In the genomic region with DNA sequence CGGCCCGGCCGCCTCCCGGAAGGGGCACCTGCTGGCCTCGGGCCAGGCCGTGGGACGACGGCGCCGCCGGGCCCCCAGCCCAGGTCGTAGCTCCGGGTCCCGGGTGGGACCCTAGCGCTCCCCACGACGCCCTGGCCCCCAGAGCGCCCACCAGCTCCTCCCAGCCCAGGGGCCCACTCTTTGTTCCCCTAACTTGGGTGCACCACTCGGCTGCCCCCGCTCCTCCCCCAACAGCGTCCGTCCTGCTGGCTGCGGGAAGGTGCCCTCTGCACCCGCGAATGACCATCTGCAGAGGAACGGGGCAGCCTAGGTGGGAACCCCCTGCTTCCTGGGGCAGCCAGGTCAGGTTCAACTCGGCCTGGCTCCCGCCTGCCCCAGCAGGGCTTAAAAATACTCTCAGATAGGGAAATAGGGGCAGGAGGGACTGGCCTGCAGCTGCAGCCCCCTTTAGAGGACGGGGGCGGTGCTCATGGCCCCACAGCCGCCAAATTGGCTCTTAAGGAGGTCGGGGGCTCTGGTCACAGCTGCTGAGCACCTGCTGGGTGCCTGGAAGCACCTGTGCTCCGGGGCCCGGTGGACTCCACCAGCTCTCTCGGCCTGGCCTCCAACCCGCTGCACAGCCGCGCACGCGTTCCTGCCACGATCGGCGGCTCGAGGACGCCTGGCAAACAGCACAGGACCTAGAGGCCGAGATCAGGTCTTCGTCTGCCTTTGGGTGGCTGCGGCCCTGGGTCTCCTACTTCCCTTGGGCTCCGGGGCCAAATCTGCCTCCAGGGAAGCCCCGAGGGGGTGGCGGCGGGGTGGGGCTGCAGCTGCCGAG, we compare ENCODE assay signal across 7 cellular contexts. TPM values are rescaled to one million over a fixed set of nuclear protein-coding genes. Genes with fewer than 3 reads are reported as not detected.
DNase-seq lines count a peak whose midpoint lies in the region; ATAC-seq, FAIRE-seq and TF ChIP-seq lines count a peak whose summit lies in the region.
"Had no signal": no experiment of that assay in that cellular context is flagged by ENCODE, and none has a peak within 500 bp of the region (broad histone marks: within the 10 kb centered on the region; RNA-seq: fewer than 3 reads in every experiment).

No MANE protein-coding gene starts in this region.

- no peaks in the 10 kb centered on the region; the same call in 1 of the 2 replicates for H3K27me3 Mint-ChIP-seq in H9 (ENCODE audit: low read depth)

- no peak overlapping the region for H3K23ac ChIP-seq in H9 (ENCODE audit: insufficient read length, low read depth, low read length)

- no peak for FAIRE-seq in keratinocyte (lab: Jason Lieb, UNC)

- H2BK120ac ChIP-seq in H9 (ENCODE audit: low read depth, low read length, poor library complexity, severe bottlenecking), result no peak overlapping the region

- H3K9me3 ChIP-seq in H9 (ENCODE audit: control insufficient read depth, low read depth, low read length) (no peaks in the 10 kb centered on the region), SK-N-MC (ENCODE audit: low read depth, low read length) (no peaks in the 10 kb centered on the region), keratinocyte (ENCODE audit: control insufficient read depth, low read depth, low read length) (no peaks in the 10 kb centered on the region)

- no peaks in the 10 kb centered on the region for H3K36me3 Mint-ChIP-seq in H9 (ENCODE audit: insufficient read depth in 1 of 3, low read depth in 3 of 3)

- no peak overlapping the region for H2AK5ac ChIP-seq in H9 (ENCODE audit: insufficient read length, low read length)

- H3K79me1 ChIP-seq in H9 (ENCODE audit: insufficient read depth, low read depth, low read length, poor library complexity, severe bottlenecking), result peaks cover 3% of the 10 kb centered on the region

- H3K79me2 ChIP-seq in H9 (ENCODE audit: insufficient read depth, low read length) (peaks cover 6% of the 10 kb centered on the region; the same call in 1 of the 2 replicates), keratinocyte (ENCODE audit: control insufficient read depth, insufficient read depth, low read length) (peaks cover 31% of the 10 kb centered on the region)

- TF ChIP-seq CTCF in H9 (conservative IDR thresholded peaks at IDR 0.05), result no peak
- no peak for TF ChIP-seq CTCF in keratinocyte (optimal IDR thresholded peaks at IDR 0.05 in 1 of 3, IDR thresholded peaks at IDR 0.05 in 1 of 3, conservative IDR thresholded peaks at IDR 0.05 in 1 of 3; ENCODE audit: extremely low read depth in 1 of 3, insufficient read depth in 2 of 3, low read length in 3 of 3)

- no peak overlapping the region for H2BK20ac ChIP-seq in H9 (ENCODE audit: low read depth, low read length, poor library complexity, severe bottlenecking)

- peaks cover 17% of the 10 kb centered on the region for H3K23me2 ChIP-seq in H9 (ENCODE audit: insufficient read length, low read depth, low read length, poor library complexity, severe bottlenecking)

- no peak overlapping the region for H2BK5ac ChIP-seq in H9 (ENCODE audit: insufficient read length, low read length)

- H4K91ac ChIP-seq in H9 (ENCODE audit: insufficient read length, low read depth, low read length), result no peak overlapping the region

- peak overlapping the region; percentile 38; the same call in 1 of the 2 replicates for H3K4me3 ChIP-seq in SK-N-MC
- H3K4me3 ChIP-seq in keratinocyte (ENCODE audit: control insufficient read depth in 2 of 3, extremely low read depth in 1 of 3, insufficient read depth in 2 of 3, low read depth in 1 of 3, low read length in 3 of 3), result peak overlapping the region in 1 of 3 experiments; percentile 93

- no CpG with 5 or more reads among the region's 53 CpGs for WGBS in H9 (ENCODE audit: extremely low coverage, insufficient read length, low lambda C conversion rate)

- H2AFZ ChIP-seq in H9 (ENCODE audit: low read length) (no peak overlapping the region), keratinocyte (ENCODE audit: control insufficient read depth, low read length) (no peak overlapping the region)

- no peaks in the 10 kb centered on the region for H3K36me3 ChIP-seq in SK-N-MC (ENCODE audit: insufficient read depth, low read length)
- peaks cover 0 to 7% of the 10 kb centered on the region in 2 experiments for H3K36me3 ChIP-seq in keratinocyte (ENCODE audit: control insufficient read depth in 2 of 2, extremely low read depth in 1 of 2, insufficient read depth in 2 of 2, low read length in 2 of 2)

- no peak overlapping the region for H3K4ac ChIP-seq in H9 (ENCODE audit: low read depth, low read length)

- peak overlapping the region; percentile 73 for H3K18ac ChIP-seq in H9 (ENCODE audit: insufficient read length, low read depth, low read length)

- H3K27me3 ChIP-seq in H9 (ENCODE audit: insufficient read depth, low read length) (no peaks in the 10 kb centered on the region), keratinocyte (ENCODE audit: control insufficient read depth, extremely low read depth, insufficient read depth, low read length) (no peaks in the 10 kb centered on the region)

- H3K9ac ChIP-seq in H9 (ENCODE audit: extremely low read depth, insufficient read length, low read length) (no peak overlapping the region), SK-N-MC (ENCODE audit: insufficient read length) (no peak overlapping the region), keratinocyte (ENCODE audit: control insufficient read depth, extremely low read depth, insufficient read depth, low read length) (no peak overlapping the region)

- ATAC-seq in GM18511 (IDR thresholded peaks at IDR 0.05; ENCODE audit: unreplicated experiment) (no peak), GM19467 (IDR thresholded peaks at IDR 0.05; ENCODE audit: unreplicated experiment) (no peak)

- no peaks in the 10 kb centered on the region for H3K9me1 ChIP-seq in keratinocyte (ENCODE audit: control insufficient read depth, extremely low read depth, insufficient read depth, low read length)

- peak overlapping the region; percentile 35 for H2BK12ac ChIP-seq in H9 (ENCODE audit: insufficient read length, low read depth, low read length)

- peaks cover 27 to 44% of the 10 kb centered on the region in 2 experiments for H3K4me1 Mint-ChIP-seq in H9

- peaks cover 9% of the 10 kb centered on the region; the same call in 1 of the 2 replicates for H3K4me1 ChIP-seq in H9 (ENCODE audit: insufficient read depth, low read length)
- peaks cover 58% of the 10 kb centered on the region for H3K4me1 ChIP-seq in keratinocyte (ENCODE audit: control insufficient read depth, extremely low read depth, insufficient read depth, low read length)

- no peak overlapping the region for H3K27ac ChIP-seq in H9 (ENCODE audit: insufficient read length, low read depth, low read length)
- no peak overlapping the region for H3K27ac ChIP-seq in SK-N-MC
- H3K27ac ChIP-seq in keratinocyte (ENCODE audit: control insufficient read depth, insufficient read depth, low read length), result no peak overlapping the region

- peak; percentile 74 for DNase-seq in H9
- DNase-seq in SK-N-MC (ENCODE audit: low read depth, low spot score), result no peak
- DNase-seq in keratinocyte (ENCODE audit: low read depth, low spot score), result no peak
- no peak for DNase-seq in stimulated activated CD4-positive, alpha-beta T cell treated with anti-CD3 and anti-CD28 coated beads, Interleukin-4, amount 100 ng/mL, for 24 hours

- no peak overlapping the region for H3T11ph ChIP-seq in H9 (ENCODE audit: low read length)

- H3K27ac Mint-ChIP-seq in H9, result peak overlapping the region in 1 of 3 experiments; percentile 47; a peak in 1 of 7 replicates

- H3K9me3 Mint-ChIP-seq in H9, result peaks cover 0 to under 1% of the 10 kb centered on the region in 2 experiments; a peak in 1 of 5 replicates

- H4K20me1 ChIP-seq in H9 (ENCODE audit: control insufficient read depth, insufficient read depth, insufficient read length) (no peaks in the 10 kb centered on the region), keratinocyte (ENCODE audit: control insufficient read depth, extremely low read depth, insufficient read depth, low read length) (peaks cover 18% of the 10 kb centered on the region)

- H3K56ac ChIP-seq in H9 (ENCODE audit: insufficient read length, low read depth, low read length), result no peak overlapping the region

- H3K14ac ChIP-seq in H9 (ENCODE audit: insufficient read depth, low read length), result peak overlapping the region; percentile 68

- H3K4me3 Mint-ChIP-seq in H9, result peak overlapping the region; percentile 58 to 77

- dilution Hi-C loops in keratinocyte (cut with MboI; ENCODE audit: extremely low pct_ligation_motif_present, low sequenced_read_pairs), result no loop called here

- no peak overlapping the region for H2BK15ac ChIP-seq in H9 (ENCODE audit: low read depth, low read length)

- H3K4me2 ChIP-seq in H9 (ENCODE audit: insufficient read depth, insufficient read length, low read length) (peak overlapping the region; percentile 59), keratinocyte (ENCODE audit: control insufficient read depth, extremely low read depth, insufficient read depth, low read depth, low read length) (peak overlapping the region; percentile 37)

- H4K8ac ChIP-seq in H9 (replicated peaks; ENCODE audit: insufficient read length, low read depth, low read length), result no peak overlapping the region

- H4K5ac ChIP-seq in H9 (ENCODE audit: insufficient read length, low read depth, low read length), result no peak overlapping the region

RNA-seq across cellular contexts. Expression of a gene that starts 0.6 kb away (rescaled TPM):
- total RNA-seq in H9 (2021), result 200 and 201 TPM in 2 replicates
- polyA plus RNA-seq in keratinocyte, result 6.9 to 17.9 TPM (median 8.7 TPM) in 3 replicates
- polyA plus RNA-seq in keratinocyte (2011; ENCODE audit: low read depth), result 51.0 TPM
- polyA plus RNA-seq in keratinocyte (2011; cell fraction: cytosol; rRNA removed), result 1.6 and 8.1 TPM in 2 replicates
- 101 and 177 TPM in 2 replicates for polyA plus RNA-seq in keratinocyte (2011; cell fraction: nucleus; rRNA removed)
- polyA plus RNA-seq in keratinocyte (2012; ENCODE audit: low replicate concordance), result 54.5 and 61.7 TPM in 2 replicates
- 24.2 to 50.5 TPM (median 24.6 TPM) in 3 replicates for polyA minus RNA-seq in keratinocyte
- polyA minus RNA-seq in keratinocyte (2011; cell fraction: cytosol; rRNA and poly(A)+ RNA removed), result 43.2 TPM
- polyA minus RNA-seq in keratinocyte (2011; cell fraction: nucleus; rRNA and poly(A)+ RNA removed), result 183 and 196 TPM in 2 replicates

RNA-seq across cellular contexts. Expression of a gene that starts 19.2 kb away (rescaled TPM):
- total RNA-seq in H9 (2021), result 1,715 and 1,736 TPM in 2 replicates
- 2,971 to 5,490 TPM (median 3,874 TPM) in 3 replicates for polyA plus RNA-seq in keratinocyte
- 984 TPM for polyA plus RNA-seq in keratinocyte (2011; ENCODE audit: low read depth)
- 1,407 and 2,786 TPM in 2 replicates for polyA plus RNA-seq in keratinocyte (2011; cell fraction: cytosol; rRNA removed)
- 1,324 and 1,818 TPM in 2 replicates for polyA plus RNA-seq in keratinocyte (2011; cell fraction: nucleus; rRNA removed)
- 3,853 and 4,653 TPM in 2 replicates for polyA plus RNA-seq in keratinocyte (2012; ENCODE audit: low replicate concordance)
- 724 to 1,431 TPM (median 1,117 TPM) in 3 replicates for polyA minus RNA-seq in keratinocyte
- 1,444 TPM for polyA minus RNA-seq in keratinocyte (2011; cell fraction: cytosol; rRNA and poly(A)+ RNA removed)
- polyA minus RNA-seq in keratinocyte (2011; cell fraction: nucleus; rRNA and poly(A)+ RNA removed), result 353 and 441 TPM in 2 replicates

RNA-seq across cellular contexts. Expression of a gene that starts 39.4 kb away (rescaled TPM):
- 10.8 and 11.0 TPM in 2 replicates for total RNA-seq in H9 (2021)
- 1.9 to 4.6 TPM (median 2.2 TPM) in 3 replicates for polyA plus RNA-seq in keratinocyte
- polyA plus RNA-seq in keratinocyte (2011; ENCODE audit: low read depth), result 2.3 TPM
- polyA plus RNA-seq in keratinocyte (2011; cell fraction: cytosol; rRNA removed), result 2.5 and 3.3 TPM in 2 replicates
- polyA plus RNA-seq in keratinocyte (2011; cell fraction: nucleus; rRNA removed), result 3.8 and 4.1 TPM in 2 replicates
- 2.5 and 4.4 TPM in 2 replicates for polyA plus RNA-seq in keratinocyte (2012; ENCODE audit: low replicate concordance)
- polyA minus RNA-seq in keratinocyte, result 3.0 to 5.1 TPM (median 3.0 TPM) in 3 replicates
- polyA minus RNA-seq in keratinocyte (2011; cell fraction: cytosol; rRNA and poly(A)+ RNA removed), result 3.1 TPM
- polyA minus RNA-seq in keratinocyte (2011; cell fraction: nucleus; rRNA and poly(A)+ RNA removed), result 2.1 and 2.3 TPM in 2 replicates

RNA-seq across cellular contexts. Expression of a gene that starts 59.6 kb away (rescaled TPM):
- total RNA-seq in H9 (2021), result 0.20 and 0.28 TPM in 2 replicates
- 0.05 to 0.26 TPM (median 0.13 TPM) in 3 replicates for polyA plus RNA-seq in keratinocyte
- 0.27 TPM for polyA plus RNA-seq in keratinocyte (2011; ENCODE audit: low read depth)
- polyA plus RNA-seq in keratinocyte (2011; cell fraction: cytosol; rRNA removed), result 0.02 and 0.06 TPM in 2 replicates
- 0.08 and 0.28 TPM in 2 replicates for polyA plus RNA-seq in keratinocyte (2011; cell fraction: nucleus; rRNA removed)
- 0.07 and 0.23 TPM in 2 replicates for polyA plus RNA-seq in keratinocyte (2012; ENCODE audit: low replicate concordance)
- not detected in 3 replicates for polyA minus RNA-seq in keratinocyte
- not detected for polyA minus RNA-seq in keratinocyte (2011; cell fraction: cytosol; rRNA and poly(A)+ RNA removed)
- 0.21 TPM in 1 of 2 replicates, not detected in the other for polyA minus RNA-seq in keratinocyte (2011; cell fraction: nucleus; rRNA and poly(A)+ RNA removed)
- total RNA-seq: T-helper 2 cell treated with Interferon-gamma antibody and Interleukin-4, amounts not matched to agents 100 ng/mL and 5 ng/mL, for 36 hours had no signal
